ENCODE assay signal across 1 cellular context in genomic region chr9:130888146-130888885, GRCh38.
TF ChIP-seq lines count a peak whose summit lies in the region.

No MANE protein-coding gene starts in this region.

TF ChIP-seq in K562, 482 proteins besides CTCF, POLR2A, EP300 and RAD21:
- TF ChIP-seq, protein P1, sequence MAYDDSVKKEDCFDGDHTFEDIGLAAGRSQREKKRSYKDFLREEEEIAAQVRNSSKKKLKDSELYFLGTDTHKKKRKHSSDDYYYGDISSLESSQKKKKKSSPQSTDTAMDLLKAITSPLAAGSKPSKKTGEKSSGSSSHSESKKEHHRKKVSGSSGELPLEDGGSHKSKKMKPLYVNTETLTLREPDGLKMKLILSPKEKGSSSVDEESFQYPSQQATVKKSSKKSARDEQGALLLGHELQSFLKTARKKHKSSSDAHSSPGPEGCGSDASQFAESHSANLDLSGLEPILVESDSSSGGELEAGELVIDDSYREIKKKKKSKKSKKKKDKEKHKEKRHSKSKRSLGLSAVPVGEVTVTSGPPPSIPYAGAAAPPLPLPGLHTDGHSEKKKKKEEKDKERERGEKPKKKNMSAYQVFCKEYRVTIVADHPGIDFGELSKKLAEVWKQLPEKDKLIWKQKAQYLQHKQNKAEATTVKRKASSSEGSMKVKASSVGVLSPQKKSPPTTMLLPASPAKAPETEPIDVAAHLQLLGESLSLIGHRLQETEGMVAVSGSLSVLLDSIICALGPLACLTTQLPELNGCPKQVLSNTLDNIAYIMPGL (CRISPR knock-in tag; IDR thresholded peaks at IDR 0.05): peak; percentile 30; the same call in 1 of the 2 replicates
- TF ChIP-seq RUNX1 (IDR thresholded peaks at IDR 0.05; ENCODE audit: low read depth): no peak
- TF ChIP-seq, protein P2, sequence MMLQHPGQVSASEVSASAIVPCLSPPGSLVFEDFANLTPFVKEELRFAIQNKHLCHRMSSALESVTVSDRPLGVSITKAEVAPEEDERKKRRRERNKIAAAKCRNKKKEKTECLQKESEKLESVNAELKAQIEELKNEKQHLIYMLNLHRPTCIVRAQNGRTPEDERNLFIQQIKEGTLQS (IDR thresholded peaks at IDR 0.05): no peak
- TF ChIP-seq, protein P2 (CRISPR knock-in tag; conservative IDR thresholded peaks at IDR 0.05): peak; percentile 15; the same call in 1 of the 2 replicates
